8 cellular contexts compared by ENCODE assay signal in the genomic region with DNA sequence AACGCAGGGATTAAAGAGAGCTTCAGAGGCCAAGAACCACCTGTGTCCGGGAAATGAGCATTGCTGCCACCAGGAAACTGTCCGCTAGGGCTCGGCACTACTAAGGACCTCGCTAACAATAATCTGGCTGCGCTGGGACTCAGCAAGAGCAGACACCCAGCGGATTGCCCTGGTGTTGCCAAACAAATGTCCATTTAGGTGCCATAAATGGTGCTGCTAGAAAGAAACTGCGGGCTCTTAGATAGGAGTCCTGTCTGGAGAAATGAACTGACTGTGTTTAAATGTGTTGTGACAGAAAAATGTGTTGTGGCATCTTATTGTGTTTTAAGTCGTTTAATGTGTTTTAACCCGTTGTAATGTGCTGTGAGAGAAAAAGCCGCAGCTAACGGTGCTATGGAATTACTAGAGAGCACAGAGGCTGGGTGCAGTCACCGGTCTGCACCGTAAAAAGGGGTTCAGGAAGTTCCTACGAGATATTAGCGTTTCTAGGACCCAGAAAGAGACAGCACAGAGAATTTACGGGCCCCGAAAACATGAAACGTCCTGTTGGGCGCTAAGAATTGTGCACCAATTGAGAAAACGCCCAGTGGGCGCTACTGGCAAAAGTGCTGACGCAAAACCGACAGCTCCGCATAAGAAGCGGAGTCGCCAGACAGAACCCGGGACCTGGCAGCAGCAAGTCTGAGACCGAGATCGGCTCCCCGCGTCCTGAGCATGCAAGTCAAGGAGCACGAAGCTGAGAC.
DNase-seq lines count a peak whose midpoint lies in the region; ATAC-seq and TF ChIP-seq lines count a peak whose summit lies in the region.

No MANE protein-coding gene starts in this region.

- H3K36me3 ChIP-seq in Loucy (ENCODE audit: insufficient read depth, low read length) (no peaks in the 10 kb centered on the region; the same call in 1 of the 2 replicates), colonic mucosa (no peaks in the 10 kb centered on the region)

- peaks cover 16% of the 10 kb centered on the region for H3F3A ChIP-seq in Loucy (ENCODE audit: low read depth)

- peaks cover 25% of the 10 kb centered on the region for H3K79me2 ChIP-seq in Loucy (ENCODE audit: insufficient read depth, low read length)

- H3K4me1 Mint-ChIP-seq in memory B cell = peaks cover 7% of the 10 kb centered on the region

- H4K20me1 ChIP-seq in Loucy (ENCODE audit: insufficient read depth, low read length, poor library complexity, severe bottlenecking) = no peaks in the 10 kb centered on the region

- H3K4me3 Mint-ChIP-seq in memory B cell = peak overlapping the region; percentile 81

- no peaks in the 10 kb centered on the region for H3K36me3 Mint-ChIP-seq in memory B cell

- peak overlapping the region; percentile 90 for H3K9ac ChIP-seq in Loucy (ENCODE audit: low read depth, low read length, poor library complexity, severe bottlenecking)
- peak overlapping the region; percentile 4 to 38 for H3K9ac ChIP-seq in colonic mucosa (ENCODE audit: low read depth in 2 of 2, low read length in 2 of 2)

- intact Hi-C loops in colonic mucosa (cut with DNase I) = loop anchor here (2.0 kb wide), 1 partner anchor 45 kb away; no protein-coding TSS in a partner anchor

- H3K4me1 ChIP-seq in Loucy (ENCODE audit: insufficient read depth, low read length, poor library complexity, severe bottlenecking) (peaks cover 26% of the 10 kb centered on the region), colonic mucosa (peaks cover 10% of the 10 kb centered on the region)

- H3K4me2 ChIP-seq in Loucy (ENCODE audit: low read depth, low read length, poor library complexity, severe bottlenecking) = peak overlapping the region; percentile 77

- H3K27ac Mint-ChIP-seq in memory B cell = peak overlapping the region; percentile 99

- H3K9me3 Mint-ChIP-seq in memory B cell = peaks cover 3% of the 10 kb centered on the region

- TF ChIP-seq CTCF in Loucy (conservative IDR thresholded peaks at IDR 0.05; ENCODE audit: low read length) = peak; percentile 59
- peak; percentile 38 for TF ChIP-seq CTCF in colonic mucosa (IDR thresholded peaks at IDR 0.05)

- H2AFZ ChIP-seq in Loucy (ENCODE audit: low read length) = peak overlapping the region; percentile 64

- H3K27me3 Mint-ChIP-seq in memory B cell = no peaks in the 10 kb centered on the region

- no peaks in the 10 kb centered on the region for H3K9me2 ChIP-seq in Loucy (replicated peaks; ENCODE audit: low read depth, low read length)

- H3K4me3 ChIP-seq in Loucy (ENCODE audit: low read length, poor library complexity, severe bottlenecking) = peak overlapping the region; percentile 77
- peak overlapping the region; percentile 14 for H3K4me3 ChIP-seq in colonic mucosa

- no peaks in the 10 kb centered on the region for H3K27me3 ChIP-seq in Loucy (ENCODE audit: insufficient read depth, low read length, poor library complexity, severe bottlenecking)
- H3K27me3 ChIP-seq in colonic mucosa = peaks cover 20% of the 10 kb centered on the region

- H3K27ac ChIP-seq in colonic mucosa = peak overlapping the region; percentile 82

- ATAC-seq in GM21723 (IDR thresholded peaks at IDR 0.05; ENCODE audit: unreplicated experiment) = peak; percentile 52
- peak; percentile 62 for ATAC-seq in memory B cell (ENCODE audit: low read depth)

- peaks cover 13% of the 10 kb centered on the region for H3K9me3 ChIP-seq in Loucy (ENCODE audit: insufficient read depth, low read depth, low read length)
- no peaks in the 10 kb centered on the region for H3K9me3 ChIP-seq in colonic mucosa

- peak; percentile 64 for DNase-seq in GM03348 (ENCODE audit: low spot score)
- DNase-seq in activated CD4-positive, alpha-beta T cell treated with anti-CD3 and anti-CD28 coated beads for 24 hours (ENCODE audit: low read depth in 2 of 2) = peak; percentile 30 to 38
- DNase-seq in colonic mucosa = peak; percentile 64
- DNase-seq in memory B cell (ENCODE audit: low spot score in 2 of 2) = peak; percentile 64 to 79
- DNase-seq in stromal cell of bone marrow (ENCODE audit: low read depth) = peak; percentile 51
- no peak for DNase-seq in ecto neural progenitor cell (ENCODE audit: low spot score)
